ENCODE assay signal across 7 cellular contexts in the genomic region with DNA sequence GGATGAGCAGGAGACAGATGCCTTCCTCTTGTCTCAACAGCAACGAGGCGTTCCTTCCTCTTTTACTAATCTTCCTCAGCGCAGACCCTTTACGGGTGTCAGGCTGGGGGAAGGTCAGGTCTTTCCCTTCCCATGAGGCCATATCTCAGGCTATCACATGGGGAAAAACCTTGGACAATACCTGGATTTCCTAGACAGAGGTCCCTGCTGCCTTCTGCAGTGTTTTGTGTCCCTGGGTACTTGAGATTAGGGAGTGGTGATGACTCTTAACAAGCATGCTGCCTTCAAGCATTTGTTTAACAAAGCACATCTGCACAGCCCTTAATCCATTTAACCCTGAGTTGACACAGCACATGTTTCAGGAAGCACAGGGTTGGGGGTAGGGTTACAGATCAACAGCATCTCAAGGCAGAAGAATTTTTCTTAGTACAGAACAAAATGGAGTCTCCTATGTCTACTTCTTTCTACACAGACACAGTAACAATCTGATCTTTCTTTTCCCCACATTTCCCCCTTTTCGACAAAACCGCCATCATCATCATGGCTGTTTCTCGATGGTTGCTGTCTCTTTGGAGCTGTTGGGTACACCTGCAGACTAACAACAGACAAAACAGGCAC. TPM values are rescaled to one million over a fixed set of nuclear protein-coding genes. Genes with fewer than 3 reads are reported as not detected.
"Had no signal": no experiment of that assay in that cellular context is flagged by ENCODE, and none has a peak within 500 bp of the region (broad histone marks: within the 10 kb centered on the region; RNA-seq: fewer than 3 reads in every experiment).

No MANE protein-coding gene starts in this region.

RNA-seq across cellular contexts. Expression of a gene that starts 9.3 kb away (rescaled TPM):
- total RNA-seq: activated CD4-positive, alpha-beta T cell treated with anti-CD3 and anti-CD28 coated beads, Interleukin-2, amount 10 ng/mL, durations not matched to agents 24 days and 14 days; activated CD8-positive, alpha-beta T cell treated with anti-CD3 and anti-CD28 coated beads for 36 hours; activated naive CD8-positive, alpha-beta T cell treated with anti-CD3 and anti-CD28 coated beads for 36 hours; endothelial cell of umbilical vein; esophagus muscularis mucosa; gastroesophageal sphincter; pulmonary artery endothelial cell had no signal
